ENCODE assay signal across 9 cellular contexts in genomic region chr2:241842620-241843211, GRCh38. TPM values are rescaled to one million over a fixed set of nuclear protein-coding genes. Genes with fewer than 3 reads are reported as not detected.
DNase-seq lines count a peak whose midpoint lies in the region; ATAC-seq and TF ChIP-seq lines count a peak whose summit lies in the region.
"Had no signal": no experiment of that assay in that cellular context is flagged by ENCODE, and none has a peak within 500 bp of the region (broad histone marks: within the 10 kb centered on the region; RNA-seq: fewer than 3 reads in every experiment).

No MANE protein-coding gene starts in this region.

- H3K9me3 Mint-ChIP-seq in Caco-2 (ENCODE audit: unreplicated experiment) = no peaks in the 10 kb centered on the region

- POLR2A ChIA-PET in Caco-2 (lab: Charles Lee) = no interaction called here

- H3K27ac Mint-ChIP-seq in Caco-2 (ENCODE audit: unreplicated experiment) = no peak overlapping the region

- H3K4me3 ChIP-seq in Caco-2 (ENCODE audit: low read depth, low read length) = no peak overlapping the region

- H3K36me3 ChIP-seq in Caco-2 (ENCODE audit: control insufficient read depth, insufficient read depth, low read length) = no peaks in the 10 kb centered on the region

- DNase-seq in Caco-2 (no peak), left colon (peak; percentile 52 to 59), foreskin melanocyte (no peak), T-helper 9 cell (no peak)
- peak; percentile 63 for DNase-seq in activated T-cell treated with anti-CD3 and anti-CD28 coated beads, Interleukin-2, amount 50 U/mL, for 1 hour
- peak; percentile 52 for DNase-seq in stimulated activated naive CD4-positive, alpha-beta T cell treated with Interleukin-2 at 50 U/mL for 16 hours (lab: John Stamatoyannopoulos, UW)

- peak overlapping the region; percentile 14 for H3K4me3 Mint-ChIP-seq in Caco-2 (ENCODE audit: unreplicated experiment)

- H3K4me1 Mint-ChIP-seq in Caco-2 (ENCODE audit: low read depth, unreplicated experiment) = no peaks in the 10 kb centered on the region

- BruUV-seq in Caco-2 (replicated peaks; lab: Mats Ljungman, UMichigan) = no TSS peak

- H3K27me3 Mint-ChIP-seq in Caco-2 (ENCODE audit: insufficient read depth, unreplicated experiment) = no peaks in the 10 kb centered on the region

- no peak for TF ChIP-seq CTCF in Caco-2 (IDR thresholded peaks at IDR 0.05; ENCODE audit: insufficient read depth in 1 of 2, low read depth in 1 of 2, low read length in 1 of 2, severe bottlenecking in 1 of 2, unreplicated experiment in 1 of 2)

- no peaks in the 10 kb centered on the region for H3K27me3 ChIP-seq in Caco-2 (replicated peaks; ENCODE audit: control insufficient read depth, insufficient read depth, low read length)

- H3K9me3 ChIP-seq in Caco-2 = no peaks in the 10 kb centered on the region

- CTCF ChIA-PET in Caco-2 (lab: Charles Lee) = no interaction called here

- intact Hi-C loops in Caco-2 (cut with micrococcal nuclease; ENCODE audit: unreplicated experiment) = no loop called here
- intact Hi-C loops in left colon (cut with DNase I, micrococcal nuclease) = no loop called here

- ATAC-seq in HG02970 (IDR thresholded peaks at IDR 0.05; ENCODE audit: low FRiP score, unreplicated experiment) = peak; percentile 43
- ATAC-seq in left colon = no peak
- ATAC-seq in HG03469 (IDR thresholded peaks at IDR 0.05; ENCODE audit: unreplicated experiment) = no peak

- H3K4me1 ChIP-seq in Caco-2 = peaks cover 5% of the 10 kb centered on the region; the same call in 1 of the 2 replicates

- no peaks in the 10 kb centered on the region for H3K36me3 Mint-ChIP-seq in Caco-2 (ENCODE audit: insufficient read depth, unreplicated experiment)

RNA-seq across cellular contexts. Expression of gene PDCD1, which starts 16.0 kb away (rescaled TPM):
- total RNA-seq in Caco-2 (2022) (not detected in 2 replicates), left colon (under 1 TPM in 1 of 2 donors, not detected in 1; 0.36 TPM)

RNA-seq across cellular contexts. Expression of gene RTP5, which starts 26.8 kb away (rescaled TPM):
- not detected in 2 replicates for total RNA-seq in Caco-2 (2022)
- total RNA-seq in left colon = not detected

RNA-seq across cellular contexts. Expression of gene NEU4, which starts 33.7 kb away (rescaled TPM):
- 1.5 and 3.9 TPM in 2 replicates for total RNA-seq in Caco-2 (2022)
- total RNA-seq in left colon = 100 to 1,000 TPM in 1 of 2 donors, 10 to 100 TPM in 1; 32.3 to 124 TPM
- total RNA-seq: activated CD8-positive, alpha-beta memory T cell treated with anti-CD3 and anti-CD28 coated beads for 36 hours had no signal

Comparison
In these comparisons a context has a peak if more than half of its experiments do, and no peak if none do; other contexts are left out.
1. DNase-seq: peak in activated T-cell treated with anti-CD3 and anti-CD28 coated beads, Interleukin-2, amount 50 U/mL, for 1 hour (single experiment), left colon (2 of 2) and stimulated activated naive CD4-positive, alpha-beta T cell treated with Interleukin-2 at 50 U/mL for 16 hours (single experiment); none in Caco-2 (0 of 2), foreskin melanocyte (single experiment) and T-helper 9 cell (single experiment).